8 cellular contexts compared by ENCODE assay signal in genomic region chr19:49546825-49547565, GRCh38. TPM values are rescaled to one million over a fixed set of nuclear protein-coding genes. Genes with fewer than 3 reads are reported as not detected.
DNase-seq lines count a peak whose midpoint lies in the region; ATAC-seq and TF ChIP-seq lines count a peak whose summit lies in the region.

No MANE protein-coding gene starts in this region.

- H3K9me3 ChIP-seq in HUES48 (ENCODE audit: control insufficient read depth, insufficient read depth, low read length) (no peaks in the 10 kb centered on the region), upper lobe of right lung (no peaks in the 10 kb centered on the region)

- peak; percentile 96 for DNase-seq in DMS 273 (lab: John Stamatoyannopoulos, UW; ENCODE audit: unreplicated experiment)
- peak; percentile 31 to 68 for DNase-seq in NOMO-1 (lab: John Stamatoyannopoulos, UW; ENCODE audit: unreplicated experiment in 2 of 2)
- peak; percentile 78 for DNase-seq in activated CD8-positive, alpha-beta memory T cell treated with anti-CD3 and anti-CD28 coated beads, Interleukin-2, amount 10 ng/mL, durations not matched to agents 7 days and 5 days
- DNase-seq in erythroblast (lab: John Stamatoyannopoulos, UW), result peak; percentile 76 to 90
- peak; percentile 93 for DNase-seq in myocyte (ENCODE audit: low read depth)
- no peak for DNase-seq in upper lobe of right lung

- H3K4me3 ChIP-seq in HUES48 (ENCODE audit: low read depth, low read length) (peak overlapping the region; percentile 41; the same call in 1 of the 2 replicates), upper lobe of right lung (no peak overlapping the region)

- no peak overlapping the region for H3K9ac ChIP-seq in HUES48 (ENCODE audit: low read depth, low read length)

- peaks cover 2% of the 10 kb centered on the region for H3K36me3 Mint-ChIP-seq in activated CD8-positive, alpha-beta memory T cell treated with anti-CD3 and anti-CD28 coated beads, Interleukin-2, amount 10 ng/mL, durations not matched to agents 7 days and 5 days

- H3K4me3 Mint-ChIP-seq in activated CD8-positive, alpha-beta memory T cell treated with anti-CD3 and anti-CD28 coated beads, Interleukin-2, amount 10 ng/mL, durations not matched to agents 7 days and 5 days, result peak overlapping the region; percentile 23

- peak; percentile 85 for ATAC-seq in activated CD8-positive, alpha-beta memory T cell treated with anti-CD3 and anti-CD28 coated beads, Interleukin-2, amount 10 ng/mL, durations not matched to agents 7 days and 5 days
- ATAC-seq in upper lobe of right lung (peak; percentile 95), HG03108 (IDR thresholded peaks at IDR 0.05; ENCODE audit: unreplicated experiment) (no peak)

- H3K36me3 ChIP-seq in HUES48 (ENCODE audit: control insufficient read depth, insufficient read depth, low read length), result peaks cover 3% of the 10 kb centered on the region; the same call in 1 of the 2 replicates
- no peaks in the 10 kb centered on the region for H3K36me3 ChIP-seq in upper lobe of right lung

- no peaks in the 10 kb centered on the region for H3K9me3 Mint-ChIP-seq in activated CD8-positive, alpha-beta memory T cell treated with anti-CD3 and anti-CD28 coated beads, Interleukin-2, amount 10 ng/mL, durations not matched to agents 7 days and 5 days (ENCODE audit: low read depth)

- H3K27ac Mint-ChIP-seq in activated CD8-positive, alpha-beta memory T cell treated with anti-CD3 and anti-CD28 coated beads, Interleukin-2, amount 10 ng/mL, durations not matched to agents 7 days and 5 days, result peak overlapping the region; percentile 55

- H3K4me1 ChIP-seq in HUES48 (ENCODE audit: control insufficient read depth, insufficient read depth, low read length) (peaks cover 3% of the 10 kb centered on the region; the same call in 1 of the 2 replicates), upper lobe of right lung (no peaks in the 10 kb centered on the region)

- TF ChIP-seq POLR2A in erythroblast (IDR thresholded peaks at IDR 0.05; ENCODE audit: low read length), result no peak

- H3K27ac ChIP-seq in HUES48 (ENCODE audit: low read depth, low read length) (peak overlapping the region; percentile 57), upper lobe of right lung (no peak overlapping the region)

- CTCF ChIA-PET in activated CD8-positive, alpha-beta memory T cell treated with anti-CD3 and anti-CD28 coated beads, Interleukin-2, amount 10 ng/mL, durations not matched to agents 7 days and 5 days (lab: Charles Lee), result interaction anchor here (0.6 to 19.1 kb wide), 33 partner anchors 8 to 260 kb away, joined by 3 to 325 read pairs (median 5); partner anchors contain the start of genes FLT3LG, NOSIP, PRMT1 and PRR12

- H3K27me3 ChIP-seq in HUES48 (ENCODE audit: control insufficient read depth, insufficient read depth, low read length) (no peaks in the 10 kb centered on the region), upper lobe of right lung (no peaks in the 10 kb centered on the region)

- no peaks in the 10 kb centered on the region for H3K27me3 Mint-ChIP-seq in activated CD8-positive, alpha-beta memory T cell treated with anti-CD3 and anti-CD28 coated beads, Interleukin-2, amount 10 ng/mL, durations not matched to agents 7 days and 5 days

- intact Hi-C loops in upper lobe of right lung (cut with DNase I), result no loop called here

- TF ChIP-seq CTCF in upper lobe of right lung (IDR thresholded peaks at IDR 0.05), result peak; percentile 87

- H3K4me1 Mint-ChIP-seq in activated CD8-positive, alpha-beta memory T cell treated with anti-CD3 and anti-CD28 coated beads, Interleukin-2, amount 10 ng/mL, durations not matched to agents 7 days and 5 days, result peaks cover 23% of the 10 kb centered on the region

RNA-seq across cellular contexts. Expression of gene RCN3, which starts 19.2 kb away (rescaled TPM):
- under 1 TPM; 0.19 to 0.53 TPM for total RNA-seq in activated CD8-positive, alpha-beta memory T cell treated with anti-CD3 and anti-CD28 coated beads, Interleukin-2, amount 10 ng/mL, durations not matched to agents 7 days and 5 days
- 102 and 136 TPM in 2 replicates for total RNA-seq in myocyte
- polyA plus RNA-seq in myocyte (2012), result 275 TPM
- total RNA-seq in upper lobe of right lung, result 22.1 TPM

RNA-seq across cellular contexts. Expression of gene NOSIP, which starts 33.4 kb away (rescaled TPM):
- total RNA-seq in activated CD8-positive, alpha-beta memory T cell treated with anti-CD3 and anti-CD28 coated beads, Interleukin-2, amount 10 ng/mL, durations not matched to agents 7 days and 5 days, result 10 to 100 TPM; 77.3 to 96.1 TPM
- 51.3 and 68.7 TPM in 2 replicates for total RNA-seq in myocyte
- polyA plus RNA-seq in myocyte (2012), result 74.7 TPM
- 48.7 TPM for total RNA-seq in upper lobe of right lung

RNA-seq across cellular contexts. Expression of gene PRRG2, which starts 34.1 kb away (rescaled TPM):
- 1 to 10 TPM in 1 of 2 experiments, under 1 TPM in 1; 0.49 to 2.4 TPM for total RNA-seq in activated CD8-positive, alpha-beta memory T cell treated with anti-CD3 and anti-CD28 coated beads, Interleukin-2, amount 10 ng/mL, durations not matched to agents 7 days and 5 days
- total RNA-seq in myocyte (0.16 TPM in 1 of 2 replicates, not detected in the other), upper lobe of right lung (10.1 TPM)
- 0.62 TPM for polyA plus RNA-seq in myocyte (2012)

RNA-seq across cellular contexts. Expression of gene FCGRT, which starts 34.5 kb away (rescaled TPM):
- 1 to 10 TPM; 2.1 to 7.9 TPM for total RNA-seq in activated CD8-positive, alpha-beta memory T cell treated with anti-CD3 and anti-CD28 coated beads, Interleukin-2, amount 10 ng/mL, durations not matched to agents 7 days and 5 days
- total RNA-seq in myocyte (111 and 122 TPM in 2 replicates), upper lobe of right lung (320 TPM)
- 145 TPM for polyA plus RNA-seq in myocyte (2012)

RNA-seq across cellular contexts. Expression of gene PRR12, which starts 44.0 kb away (rescaled TPM):
- 10 to 100 TPM; 34.8 to 46.5 TPM for total RNA-seq in activated CD8-positive, alpha-beta memory T cell treated with anti-CD3 and anti-CD28 coated beads, Interleukin-2, amount 10 ng/mL, durations not matched to agents 7 days and 5 days
- total RNA-seq in myocyte (3.2 and 4.4 TPM in 2 replicates), upper lobe of right lung (30.9 TPM)
- 11.2 TPM for polyA plus RNA-seq in myocyte (2012)

Comparison
In these comparisons a context has a peak if more than half of its experiments do, and no peak if none do; other contexts are left out.
1. RNA of gene RCN3, which starts 19.2 kb away (total RNA-seq): 102 to 136 TPM in myocyte and 22.1 TPM in upper lobe of right lung (single experiment); 0.19 to 0.53 TPM in activated CD8-positive, alpha-beta memory T cell treated with anti-CD3 and anti-CD28 coated beads, Interleukin-2, amount 10 ng/mL, durations not matched to agents 7 days and 5 days; every median in the first group is over 10 times any median in the second.